In genomic region chr16:70429888-70430666, GRCh38 we compare ENCODE assay signal across 9 cellular contexts. TPM values are rescaled to one million over a fixed set of nuclear protein-coding genes. Genes with fewer than 3 reads are reported as not detected.
DNase-seq lines count a peak whose midpoint lies in the region; ATAC-seq, FAIRE-seq and TF ChIP-seq lines count a peak whose summit lies in the region.
"Had no signal": no experiment of that assay in that cellular context is flagged by ENCODE, and none has a peak within 500 bp of the region (broad histone marks: within the 10 kb centered on the region; RNA-seq: fewer than 3 reads in every experiment).

No MANE protein-coding gene starts in this region.

- H2AFZ ChIP-seq in mesenchymal stem cell (ENCODE audit: low read depth, low read length): no peak overlapping the region

- H3K27me3 ChIP-seq in mesenchymal stem cell (ENCODE audit: control insufficient read depth in 1 of 2, insufficient read depth in 1 of 2, low read length in 2 of 2): no peaks in the 10 kb centered on the region

- peak overlapping the region in 1 of 2 experiments; percentile 90 for H3K23ac ChIP-seq in mesenchymal stem cell (ENCODE audit: low read length in 2 of 2)

- CTCF ChIA-PET in activated CD4-positive, alpha-beta memory T cell treated with anti-CD3 and anti-CD28 coated beads for 36 hours (lab: Charles Lee): interaction anchor here (1.3 kb wide), 1 partner anchor 9 kb away, joined by 4 read pairs; the partner anchor contains the start of gene ST3GAL2

- peak overlapping the region; percentile 86 for H2BK15ac ChIP-seq in mesenchymal stem cell (ENCODE audit: low read depth, poor library complexity, severe bottlenecking)

- H3K4me1 ChIP-seq in mesenchymal stem cell (ENCODE audit: control insufficient read depth, insufficient read depth, low read depth, low read length): peaks cover 53% of the 10 kb centered on the region

- peak overlapping the region; percentile 94 to 99 for H2BK12ac ChIP-seq in mesenchymal stem cell (ENCODE audit: low read length in 2 of 2)

- intact Hi-C loops in CD14-positive monocyte (cut with micrococcal nuclease): no loop called here
- intact Hi-C loops in activated CD4-positive, alpha-beta memory T cell treated with anti-CD3 and anti-CD28 coated beads for 36 hours (cut with micrococcal nuclease): loop anchor here (2.0 kb wide), 1 partner anchor 49 kb away; no protein-coding TSS in a partner anchor

- peak overlapping the region; percentile 93 for H2BK120ac ChIP-seq in mesenchymal stem cell (ENCODE audit: low read depth, low read length)

- peaks cover 0 to 3% (median 0%) of the 10 kb centered on the region in 7 donors for H3K9me3 Mint-ChIP-seq in CD14-positive monocyte
- no peaks in the 10 kb centered on the region for H3K9me3 Mint-ChIP-seq in activated CD4-positive, alpha-beta memory T cell treated with anti-CD3 and anti-CD28 coated beads for 36 hours

- H3K36me3 ChIP-seq in mesenchymal stem cell (ENCODE audit: control insufficient read depth in 1 of 2, insufficient read depth in 2 of 2, low read depth in 1 of 2, low read length in 2 of 2): peaks cover 7 to 11% of the 10 kb centered on the region in 2 experiments

- POLR2A ChIA-PET in activated CD4-positive, alpha-beta memory T cell treated with anti-CD3 and anti-CD28 coated beads for 36 hours (lab: Charles Lee): no interaction called here

- peak overlapping the region; percentile 92 for H4K8ac ChIP-seq in mesenchymal stem cell (ENCODE audit: low read length)

- H3K9ac ChIP-seq in mesenchymal stem cell (ENCODE audit: low read length): no peak overlapping the region

- peak overlapping the region in 1 of 2 experiments; percentile 89 for H3K14ac ChIP-seq in mesenchymal stem cell (ENCODE audit: low read length in 2 of 2)

- H3K27ac Mint-ChIP-seq in CD14-positive monocyte: peak overlapping the region; percentile 93 to 98 (median 97)
- H3K27ac Mint-ChIP-seq in activated CD4-positive, alpha-beta memory T cell treated with anti-CD3 and anti-CD28 coated beads for 36 hours: peak overlapping the region; percentile 88

- H3K18ac ChIP-seq in mesenchymal stem cell (ENCODE audit: low read depth in 1 of 2, low read length in 2 of 2): peak overlapping the region; percentile 92 to 96

- H3K4me3 ChIP-seq in mesenchymal stem cell (ENCODE audit: insufficient read depth in 1 of 2, low read depth in 1 of 2, low read length in 2 of 2): no peak overlapping the region

- H4K91ac ChIP-seq in mesenchymal stem cell (ENCODE audit: low read length): peak overlapping the region; percentile 99

- peak overlapping the region; percentile 64 to 98 for H3K4ac ChIP-seq in mesenchymal stem cell (ENCODE audit: low read depth in 1 of 2, low read length in 2 of 2)

- H3K9me3 ChIP-seq in mesenchymal stem cell (ENCODE audit: control insufficient read depth, low read length): no peaks in the 10 kb centered on the region

- DNase-seq in CD14-positive monocyte (ENCODE audit: low spot score): no peak
- no peak for DNase-seq in activated CD4-positive, alpha-beta memory T cell treated with anti-CD3 and anti-CD28 coated beads for 36 hours
- no peak for DNase-seq in mesenchymal stem cell
- no peak for DNase-seq in H54 (ENCODE audit: insufficient read length, low spot score)
- no peak for DNase-seq in activated effector memory CD4-positive, alpha-beta T cell treated with Interleukin-2 at 50 U/mL for 16 hours
- DNase-seq in DMS153 (lab: John Stamatoyannopoulos, UW): no peak
- DNase-seq in MV-4-11 (lab: John Stamatoyannopoulos, UW): no peak

- peak overlapping the region; percentile 84 for H2BK5ac ChIP-seq in mesenchymal stem cell (ENCODE audit: low read depth, low read length, poor library complexity, severe bottlenecking)

- TF ChIP-seq POLR2A in H54 (IDR thresholded peaks at IDR 0.05; ENCODE audit: low read depth, low read length): no peak

- no peak for TF ChIP-seq CTCF in CD14-positive monocyte (IDR thresholded peaks at IDR 0.05)

- peaks cover 0 to 5% (median 3%) of the 10 kb centered on the region in 3 donors for H3K27me3 Mint-ChIP-seq in CD14-positive monocyte (ENCODE audit: low read depth in 3 of 3)
- no peaks in the 10 kb centered on the region for H3K27me3 Mint-ChIP-seq in activated CD4-positive, alpha-beta memory T cell treated with anti-CD3 and anti-CD28 coated beads for 36 hours

- H2AK5ac ChIP-seq in mesenchymal stem cell (ENCODE audit: low read length, severe bottlenecking): peak overlapping the region; percentile 95

- H3K27ac ChIP-seq in mesenchymal stem cell (ENCODE audit: low read length, poor library complexity, severe bottlenecking): peak overlapping the region; percentile 79

- no peak overlapping the region for H3K4me2 ChIP-seq in mesenchymal stem cell (ENCODE audit: low read length, poor library complexity, severe bottlenecking)

- peaks cover 83% of the 10 kb centered on the region for H3K4me1 Mint-ChIP-seq in CD14-positive monocyte
- H3K4me1 Mint-ChIP-seq in activated CD4-positive, alpha-beta memory T cell treated with anti-CD3 and anti-CD28 coated beads for 36 hours (ENCODE audit: low read depth): peaks cover 64% of the 10 kb centered on the region

- peak overlapping the region in 1 of 2 donors; percentile 6 for H3K4me3 Mint-ChIP-seq in CD14-positive monocyte
- H3K4me3 Mint-ChIP-seq in activated CD4-positive, alpha-beta memory T cell treated with anti-CD3 and anti-CD28 coated beads for 36 hours: no peak overlapping the region

- H3K79me1 ChIP-seq in mesenchymal stem cell (replicated peaks; ENCODE audit: low read length, poor library complexity, severe bottlenecking): peaks cover 7% of the 10 kb centered on the region

- 85% methylated on average over 5 of the region's 5 CpGs for whole genome bisulfite sequencing in mesenchymal stem cell

- H3K36me3 Mint-ChIP-seq in CD14-positive monocyte: peaks cover 22% of the 10 kb centered on the region in 2 donors
- H3K36me3 Mint-ChIP-seq in activated CD4-positive, alpha-beta memory T cell treated with anti-CD3 and anti-CD28 coated beads for 36 hours: peaks cover 6% of the 10 kb centered on the region

- no peak for FAIRE-seq in H54 (lab: Jason Lieb, UNC)
- FAIRE-seq: endometrium had no signal

- peak; percentile 19 for ATAC-seq in GM21786 (IDR thresholded peaks at IDR 0.05; ENCODE audit: unreplicated experiment)

RNA-seq across cellular contexts. Expression of gene ST3GAL2, which starts 8.8 kb away (rescaled TPM):
- 10 to 100 TPM; 13.5 to 20.0 TPM for polyA plus RNA-seq in CD14-positive monocyte
- total RNA-seq in activated CD4-positive, alpha-beta memory T cell treated with anti-CD3 and anti-CD28 coated beads for 36 hours: 10 to 100 TPM; 16.7 to 17.3 TPM
- polyA plus RNA-seq in mesenchymal stem cell (2013, experiment 1 of 2): 52.5 TPM
- polyA plus RNA-seq in mesenchymal stem cell (2013, experiment 2 of 2): 48.9 TPM

RNA-seq across cellular contexts. Expression of gene FCSK, which starts 24.3 kb away (rescaled TPM):
- 1 to 10 TPM; 4.2 to 6.4 TPM for polyA plus RNA-seq in CD14-positive monocyte
- 10 to 100 TPM; 13.1 to 14.0 TPM for total RNA-seq in activated CD4-positive, alpha-beta memory T cell treated with anti-CD3 and anti-CD28 coated beads for 36 hours
- polyA plus RNA-seq in mesenchymal stem cell (2013, experiment 1 of 2): 3.7 TPM
- 3.7 TPM for polyA plus RNA-seq in mesenchymal stem cell (2013, experiment 2 of 2)
